In genomic region chr17:40686192-40686591, GRCh38 we compare ENCODE assay signal across 19 cellular contexts. TPM values are rescaled to one million over a fixed set of nuclear protein-coding genes. Genes with fewer than 3 reads are reported as not detected.
DNase-seq lines count a peak whose midpoint lies in the region; ATAC-seq and TF ChIP-seq lines count a peak whose summit lies in the region.
"Had no signal": no experiment of that assay in that cellular context is flagged by ENCODE, and none has a peak within 500 bp of the region (broad histone marks: within the 10 kb centered on the region; RNA-seq: fewer than 3 reads in every experiment).

No MANE protein-coding gene starts in this region.

- DNase-seq in GM23338 (ENCODE audit: low spot score) (no peak), NCI-H2029 treated with DMSO at 0.1 percent for 48 hours (lab: John Stamatoyannopoulos, UW) (peak; percentile 3), cerebellum (ENCODE audit: low spot score) (peak; percentile 74), Calu3 (no peak), NCI-H146 (lab: John Stamatoyannopoulos, UW) (no peak)
- DNase-seq: CD8-positive, alpha-beta T cell; DMS79; KG1; MV-4-11; NCI-H187 treated with DMSO at 0.1 percent for 48 hours; NCI-H2171; NCI-H446 treated with DMSO at 0.1 percent for 48 hours; NCI-H748 treated with DMSO at 0.1 percent for 48 hours; PC-3 had no signal

- no peak overlapping the region for H3K4me2 ChIP-seq in GM23338
- peak overlapping the region; percentile 2 for H3K4me2 ChIP-seq in parathyroid adenoma (ENCODE audit: low read length)
- H3K4me2 ChIP-seq: BLaER1 treated with 17β-estradiol and CSF1 and Interleukin-3, amounts not matched to agents 10 nM and 100 nM had no signal

- H2AFZ ChIP-seq in GM23338 = peak overlapping the region; percentile 29; the same call in 1 of the 2 replicates
- no peak overlapping the region for H2AFZ ChIP-seq in parathyroid adenoma

- no TSS peak for BruUV-seq in Calu3 (replicated peaks; lab: Mats Ljungman, UMichigan)

- H3K9me3 ChIP-seq in parathyroid adenoma (ENCODE audit: control insufficient read depth, low read length) = no peaks in the 10 kb centered on the region
- H3K9me3 ChIP-seq: BLaER1 treated with 17β-estradiol and CSF1 and Interleukin-3, amounts not matched to agents 10 nM and 100 nM had no signal

- no peaks in the 10 kb centered on the region for H3K27me3 ChIP-seq in GM23338 (ENCODE audit: insufficient read depth)
- no peaks in the 10 kb centered on the region for H3K27me3 ChIP-seq in parathyroid adenoma (ENCODE audit: control insufficient read depth, insufficient read depth, low read length)
- H3K27me3 ChIP-seq: BLaER1 treated with 17β-estradiol and CSF1 and Interleukin-3, amounts not matched to agents 10 nM and 100 nM had no signal

- ATAC-seq in GM23338 = no peak
- ATAC-seq in HG02884 (IDR thresholded peaks at IDR 0.05; ENCODE audit: unreplicated experiment) = no peak
- ATAC-seq: CD8-positive, alpha-beta T cell; PC-3 had no signal

- H3K27ac ChIP-seq in GM23338 (ENCODE audit: low read depth) (no peak overlapping the region), parathyroid adenoma (no peak overlapping the region)
- H3K27ac ChIP-seq: BLaER1 treated with 17β-estradiol and CSF1 and Interleukin-3, amounts not matched to agents 10 nM and 100 nM; RWPE1 had no signal

- TF ChIP-seq CTCF in GM23338 (conservative IDR thresholded peaks at IDR 0.05; ENCODE audit: low read depth in 2 of 2) (no peak), parathyroid adenoma (IDR thresholded peaks at IDR 0.05) (no peak), Calu3 (IDR thresholded peaks at IDR 0.05; ENCODE audit: unreplicated experiment) (no peak)

- H3K4me1 Mint-ChIP-seq in GM23338 (no peaks in the 10 kb centered on the region), Calu3 (ENCODE audit: low read depth, unreplicated experiment) (no peaks in the 10 kb centered on the region)

- H3K36me3 ChIP-seq in GM23338 (ENCODE audit: insufficient read depth) (no peaks in the 10 kb centered on the region), parathyroid adenoma (ENCODE audit: control insufficient read depth, insufficient read depth, low read length) (no peaks in the 10 kb centered on the region)
- H3K36me3 ChIP-seq: BLaER1 treated with 17β-estradiol and CSF1 and Interleukin-3, amounts not matched to agents 10 nM and 100 nM had no signal

- no peaks in the 10 kb centered on the region for H3K9me2 ChIP-seq in GM23338 (ENCODE audit: insufficient read depth)

- intact Hi-C loops in Calu3 (cut with micrococcal nuclease; ENCODE audit: unreplicated experiment) = no loop called here

- H3F3A ChIP-seq in GM23338 (replicated peaks; ENCODE audit: low read depth) = no peaks in the 10 kb centered on the region

- no peaks in the 10 kb centered on the region for H3K27me3 Mint-ChIP-seq in GM23338 (ENCODE audit: insufficient read depth, low read depth, poor library complexity)
- peaks cover 38% of the 10 kb centered on the region for H3K27me3 Mint-ChIP-seq in Calu3 (ENCODE audit: unreplicated experiment)

- no peaks in the 10 kb centered on the region for H4K20me1 ChIP-seq in GM23338 (replicated peaks; ENCODE audit: insufficient read depth)
- H4K20me1 ChIP-seq: BLaER1 treated with 17β-estradiol and CSF1 and Interleukin-3, amounts not matched to agents 10 nM and 100 nM had no signal

- H3K9me3 Mint-ChIP-seq in GM23338 (no peaks in the 10 kb centered on the region), Calu3 (ENCODE audit: low read depth, unreplicated experiment) (no peaks in the 10 kb centered on the region)
- H3K9me3 Mint-ChIP-seq: CD8-positive, alpha-beta T cell had no signal

- CTCF ChIA-PET in Calu3 (lab: Charles Lee) = interaction anchor here (1.2 to 11.9 kb wide), 9 partner anchors 8 to 236 kb away, joined by 3 to 145 read pairs (median 4); partner anchors contain the start of gene KRT222

- H3K27ac Mint-ChIP-seq in GM23338 = no peak overlapping the region
- no peak overlapping the region for H3K27ac Mint-ChIP-seq in Calu3 (ENCODE audit: unreplicated experiment)
- H3K27ac Mint-ChIP-seq: CD8-positive, alpha-beta T cell had no signal

- no peak overlapping the region for H3K4me3 Mint-ChIP-seq in GM23338
- H3K4me3 Mint-ChIP-seq in Calu3 (ENCODE audit: low read depth, unreplicated experiment) = no peak overlapping the region
- H3K4me3 Mint-ChIP-seq: CD8-positive, alpha-beta T cell had no signal

- H3K36me3 Mint-ChIP-seq in GM23338 (ENCODE audit: low read depth) = no peaks in the 10 kb centered on the region
- H3K36me3 Mint-ChIP-seq in Calu3 (ENCODE audit: insufficient read depth, unreplicated experiment) = no peaks in the 10 kb centered on the region
- H3K36me3 Mint-ChIP-seq: CD8-positive, alpha-beta T cell had no signal

- H3K9ac ChIP-seq in parathyroid adenoma = no peak overlapping the region
- H3K9ac ChIP-seq: BLaER1 treated with 17β-estradiol and CSF1 and Interleukin-3, amounts not matched to agents 10 nM and 100 nM had no signal

- H3K79me2 ChIP-seq in GM23338 (replicated peaks; ENCODE audit: insufficient read depth) (no peaks in the 10 kb centered on the region), parathyroid adenoma (no peaks in the 10 kb centered on the region)

- H3K4me1 ChIP-seq in GM23338 (ENCODE audit: insufficient read depth) = no peaks in the 10 kb centered on the region
- H3K4me1 ChIP-seq in parathyroid adenoma = no peaks in the 10 kb centered on the region
- H3K4me1 ChIP-seq: BLaER1 treated with 17β-estradiol and CSF1 and Interleukin-3, amounts not matched to agents 10 nM and 100 nM had no signal

- H3K4me3 ChIP-seq in GM23338 (no peak overlapping the region), parathyroid adenoma (ENCODE audit: low read depth, low read length) (no peak overlapping the region)
- H3K4me3 ChIP-seq: BLaER1 treated with 17β-estradiol and CSF1 and Interleukin-3, amounts not matched to agents 10 nM and 100 nM had no signal

TF ChIP-seq in GM23338, 12 proteins besides CTCF, POLR2A, EP300 and RAD21 (continues in another document):
- TF ChIP-seq ZNF114 (CRISPR knock-in tag; IDR thresholded peaks at IDR 0.05) (no peak), JUNB (IDR thresholded peaks at IDR 0.05; ENCODE audit: unreplicated experiment) (no peak), ETS1 (IDR thresholded peaks at IDR 0.05) (no peak)
- TF ChIP-seq, protein P1, sequence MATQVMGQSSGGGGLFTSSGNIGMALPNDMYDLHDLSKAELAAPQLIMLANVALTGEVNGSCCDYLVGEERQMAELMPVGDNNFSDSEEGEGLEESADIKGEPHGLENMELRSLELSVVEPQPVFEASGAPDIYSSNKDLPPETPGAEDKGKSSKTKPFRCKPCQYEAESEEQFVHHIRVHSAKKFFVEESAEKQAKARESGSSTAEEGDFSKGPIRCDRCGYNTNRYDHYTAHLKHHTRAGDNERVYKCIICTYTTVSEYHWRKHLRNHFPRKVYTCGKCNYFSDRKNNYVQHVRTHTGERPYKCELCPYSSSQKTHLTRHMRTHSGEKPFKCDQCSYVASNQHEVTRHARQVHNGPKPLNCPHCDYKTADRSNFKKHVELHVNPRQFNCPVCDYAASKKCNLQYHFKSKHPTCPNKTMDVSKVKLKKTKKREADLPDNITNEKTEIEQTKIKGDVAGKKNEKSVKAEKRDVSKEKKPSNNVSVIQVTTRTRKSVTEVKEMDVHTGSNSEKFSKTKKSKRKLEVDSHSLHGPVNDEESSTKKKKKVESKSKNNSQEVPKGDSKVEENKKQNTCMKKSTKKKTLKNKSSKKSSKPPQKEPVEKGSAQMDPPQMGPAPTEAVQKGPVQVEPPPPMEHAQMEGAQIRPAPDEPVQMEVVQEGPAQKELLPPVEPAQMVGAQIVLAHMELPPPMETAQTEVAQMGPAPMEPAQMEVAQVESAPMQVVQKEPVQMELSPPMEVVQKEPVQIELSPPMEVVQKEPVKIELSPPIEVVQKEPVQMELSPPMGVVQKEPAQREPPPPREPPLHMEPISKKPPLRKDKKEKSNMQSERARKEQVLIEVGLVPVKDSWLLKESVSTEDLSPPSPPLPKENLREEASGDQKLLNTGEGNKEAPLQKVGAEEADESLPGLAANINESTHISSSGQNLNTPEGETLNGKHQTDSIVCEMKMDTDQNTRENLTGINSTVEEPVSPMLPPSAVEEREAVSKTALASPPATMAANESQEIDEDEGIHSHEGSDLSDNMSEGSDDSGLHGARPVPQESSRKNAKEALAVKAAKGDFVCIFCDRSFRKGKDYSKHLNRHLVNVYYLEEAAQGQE (IDR thresholded peaks at IDR 0.05; ENCODE audit: unreplicated experiment) = no peak

RNA-seq across cellular contexts. Expression of gene KRT24, which starts 17.4 kb away (rescaled TPM):
- total RNA-seq in GM23338 (2014; rRNA removed; shearing (Covaris generic)) = not detected in 2 replicates
- not detected in 2 replicates for polyA plus RNA-seq in GM23338 (2016; fragmentation: Nextera tagmentation; extraction: Ambion mirVana)
- total RNA-seq in cerebellum (not detected), Calu3 (2022) (2.0 and 2.4 TPM in 2 replicates)
- total RNA-seq: CD8-positive, alpha-beta T cell; H4; PC-3 had no signal

RNA-seq across cellular contexts. Expression of gene KRT222, which starts 21.2 kb away (rescaled TPM):
- total RNA-seq in GM23338 (2014; rRNA removed; shearing (Covaris generic)) = 0.12 TPM in 1 of 2 replicates, not detected in the other
- polyA plus RNA-seq in GM23338 (2016; fragmentation: Nextera tagmentation; extraction: Ambion mirVana) = 0.49 TPM in 1 of 2 replicates, not detected in the other
- total RNA-seq in cerebellum = 17.6 TPM
- not detected in 2 replicates for total RNA-seq in Calu3 (2022)
- total RNA-seq: CD8-positive, alpha-beta T cell; PC-3 had no signal

RNA-seq across cellular contexts. Expression of gene SMARCE1, which starts 38.6 kb away (rescaled TPM):
- total RNA-seq in GM23338 (2014; rRNA removed; shearing (Covaris generic)) = 77.6 and 101 TPM in 2 replicates
- 230 and 258 TPM in 2 replicates for polyA plus RNA-seq in GM23338 (2016; fragmentation: Nextera tagmentation; extraction: Ambion mirVana)
- 105 TPM for total RNA-seq in cerebellum
- total RNA-seq in Calu3 (2022) = 755 and 768 TPM in 2 replicates

Comparison
In these comparisons a context has a peak if more than half of its experiments do, and no peak if none do; other contexts are left out.
1. DNase-seq: peak in NCI-H2029 treated with DMSO at 0.1 percent for 48 hours (single experiment) and cerebellum (single experiment); none in GM23338 (single experiment), Calu3 (single experiment) and NCI-H146 (single experiment).
2. RNA of gene KRT222, which starts 21.2 kb away (total RNA-seq): 17.6 TPM in cerebellum (single experiment); 0.12 TPM in GM23338 and not detected in Calu3; every median in the first group is over 10 times any median in the second.